In genomic region chr11:108895579-108896480, GRCh38 we compare ENCODE assay signal across 1 cellular context.
A peak's percentile ranks its signal among the peaks of the same experiment; 100 is the strongest.
TF ChIP-seq lines count a peak whose summit lies in the region.

No MANE protein-coding gene starts in this region.

TF ChIP-seq in SK-N-SH, 30 proteins besides CTCF, POLR2A, EP300 and RAD21 (continued from another document):
- TF ChIP-seq PBX3 (IDR thresholded peaks at IDR 0.05) (peak; percentile 86), POLR2AphosphoS5 (IDR thresholded peaks at IDR 0.05; ENCODE audit: low read depth, low read length) (no peak), NRF1 (IDR thresholded peaks at IDR 0.05; ENCODE audit: low read depth, low read length) (no peak), REST (IDR thresholded peaks at IDR 0.05; ENCODE audit: low read depth, low read length) (no peak), USF1 (IDR thresholded peaks at IDR 0.05; ENCODE audit: borderline replicate concordance, low read depth) (no peak)
